Comparison of ENCODE assay signal across 1 cellular context in genomic region chr5:175796536-175797499, GRCh38.
TF ChIP-seq lines count a peak whose summit lies in the region.

No MANE protein-coding gene starts in this region.

TF ChIP-seq in K562, 482 proteins besides CTCF, POLR2A, EP300 and RAD21 (continued from another document and continues in another):
- TF ChIP-seq, protein P1, sequence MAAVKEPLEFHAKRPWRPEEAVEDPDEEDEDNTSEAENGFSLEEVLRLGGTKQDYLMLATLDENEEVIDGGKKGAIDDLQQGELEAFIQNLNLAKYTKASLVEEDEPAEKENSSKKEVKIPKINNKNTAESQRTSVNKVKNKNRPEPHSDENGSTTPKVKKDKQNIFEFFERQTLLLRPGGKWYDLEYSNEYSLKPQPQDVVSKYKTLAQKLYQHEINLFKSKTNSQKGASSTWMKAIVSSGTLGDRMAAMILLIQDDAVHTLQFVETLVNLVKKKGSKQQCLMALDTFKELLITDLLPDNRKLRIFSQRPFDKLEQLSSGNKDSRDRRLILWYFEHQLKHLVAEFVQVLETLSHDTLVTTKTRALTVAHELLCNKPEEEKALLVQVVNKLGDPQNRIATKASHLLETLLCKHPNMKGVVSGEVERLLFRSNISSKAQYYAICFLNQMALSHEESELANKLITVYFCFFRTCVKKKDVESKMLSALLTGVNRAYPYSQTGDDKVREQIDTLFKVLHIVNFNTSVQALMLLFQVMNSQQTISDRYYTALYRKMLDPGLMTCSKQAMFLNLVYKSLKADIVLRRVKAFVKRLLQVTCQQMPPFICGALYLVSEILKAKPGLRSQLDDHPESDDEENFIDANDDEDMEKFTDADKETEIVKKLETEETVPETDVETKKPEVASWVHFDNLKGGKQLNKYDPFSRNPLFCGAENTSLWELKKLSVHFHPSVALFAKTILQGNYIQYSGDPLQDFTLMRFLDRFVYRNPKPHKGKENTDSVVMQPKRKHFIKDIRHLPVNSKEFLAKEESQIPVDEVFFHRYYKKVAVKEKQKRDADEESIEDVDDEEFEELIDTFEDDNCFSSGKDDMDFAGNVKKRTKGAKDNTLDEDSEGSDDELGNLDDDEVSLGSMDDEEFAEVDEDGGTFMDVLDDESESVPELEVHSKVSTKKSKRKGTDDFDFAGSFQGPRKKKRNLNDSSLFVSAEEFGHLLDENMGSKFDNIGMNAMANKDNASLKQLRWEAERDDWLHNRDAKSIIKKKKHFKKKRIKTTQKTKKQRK (IDR thresholded peaks at IDR 0.05; ENCODE audit: borderline replicate concordance, low read depth, low read length), result no peak
- TF ChIP-seq PBX2 (CRISPR knock-in tag; IDR thresholded peaks at IDR 0.05; ENCODE audit: low read depth), result peak; percentile 80
- TF ChIP-seq PBX2 (tag; conservative IDR thresholded peaks at IDR 0.05; ENCODE audit: low read depth), result no peak
- no peak for TF ChIP-seq SMARCC2 (IDR thresholded peaks at IDR 0.05; ENCODE audit: low read depth)
- no peak for TF ChIP-seq ZHX1 (conservative IDR thresholded peaks at IDR 0.05; ENCODE audit: low read length)
- TF ChIP-seq PPARD (CRISPR knock-in tag; IDR thresholded peaks at IDR 0.05), result no peak
- TF ChIP-seq KAT2B (IDR thresholded peaks at IDR 0.05; ENCODE audit: low read depth, low read length), result no peak
- TF ChIP-seq TGIF2 (CRISPR knock-in tag; IDR thresholded peaks at IDR 0.05), result peak; percentile 99
- TF ChIP-seq POLR3A (IDR thresholded peaks at IDR 0.05; ENCODE audit: borderline replicate concordance, extremely low read depth, insufficient read depth, insufficient read length), result no peak
- peak; percentile 60 for TF ChIP-seq SMARCB1 (IDR thresholded peaks at IDR 0.05; ENCODE audit: insufficient read length, low read depth)
- TF ChIP-seq HNRNPH1 (optimal IDR thresholded peaks at IDR 0.05; ENCODE audit: low read depth, low read length), result no peak
- TF ChIP-seq ZNF398 (CRISPR knock-in tag; IDR thresholded peaks at IDR 0.05), result no peak
- peak in 1 of 2 experiments; percentile 71; a peak in 1 of 3 replicates for TF ChIP-seq CBX3 (IDR thresholded peaks at IDR 0.05; ENCODE audit: borderline replicate concordance in 1 of 2, low read length in 2 of 2)
- TF ChIP-seq MCM3 (IDR thresholded peaks at IDR 0.05), result no peak
- TF ChIP-seq DMBX1 (CRISPR knock-in tag; IDR thresholded peaks at IDR 0.05; ENCODE audit: borderline replicate concordance), result peak; percentile 97
- TF ChIP-seq ZNF79 (CRISPR knock-in tag; IDR thresholded peaks at IDR 0.05; ENCODE audit: low read depth), result no peak
- peak; percentile 67 for TF ChIP-seq ZNF184 (CRISPR knock-in tag; IDR thresholded peaks at IDR 0.05)
- TF ChIP-seq NCOA1 (IDR thresholded peaks at IDR 0.05; ENCODE audit: low read depth), result peak; percentile 98
- TF ChIP-seq ZFP36 (IDR thresholded peaks at IDR 0.05; ENCODE audit: low read depth, low read length, partially characterized antibody), result no peak
- TF ChIP-seq ZNF224 (CRISPR knock-in tag; IDR thresholded peaks at IDR 0.05), result peak; percentile 98
- no peak for TF ChIP-seq ILF3 (IDR thresholded peaks at IDR 0.05; ENCODE audit: borderline replicate concordance)
- TF ChIP-seq CTBP1 (IDR thresholded peaks at IDR 0.05; ENCODE audit: borderline replicate concordance), result peak; percentile 74; the same call in 1 of the 2 replicates
- TF ChIP-seq CREM (IDR thresholded peaks at IDR 0.05; ENCODE audit: low read depth), result peak; percentile 75
- TF ChIP-seq HEY1 (CRISPR knock-in tag; IDR thresholded peaks at IDR 0.05; ENCODE audit: borderline replicate concordance), result no peak
- no peak for TF ChIP-seq ZBTB17 (CRISPR knock-in tag; IDR thresholded peaks at IDR 0.05)
- TF ChIP-seq ZFX (CRISPR knock-in tag; IDR thresholded peaks at IDR 0.05), result peak; percentile 62
- no peak for TF ChIP-seq NR4A1 (CRISPR knock-in tag; IDR thresholded peaks at IDR 0.05)
- TF ChIP-seq NR4A1 (tag; IDR thresholded peaks at IDR 0.05), result peak; percentile 85
- TF ChIP-seq TEAD1 (CRISPR knock-in tag; IDR thresholded peaks at IDR 0.05), result peak; percentile 50 to 97; a peak in 3 of 4 replicates
- TF ChIP-seq AFF1 (IDR thresholded peaks at IDR 0.05; ENCODE audit: low read depth in 1 of 2, partially characterized antibody in 2 of 2), result peak in 1 of 2 experiments; percentile 97
- TF ChIP-seq CBX1 (IDR thresholded peaks at IDR 0.05; ENCODE audit: low read depth), result peak; percentile 59; the same call in 1 of the 2 replicates
- no peak for TF ChIP-seq JUNB (CRISPR knock-in tag; conservative IDR thresholded peaks at IDR 0.05)
- TF ChIP-seq ZNF124 (CRISPR knock-in tag; IDR thresholded peaks at IDR 0.05), result peak; percentile 92
- no peak for TF ChIP-seq TOE1 (IDR thresholded peaks at IDR 0.05; ENCODE audit: borderline replicate concordance)
- TF ChIP-seq TOE1 (CRISPR knock-in tag; IDR thresholded peaks at IDR 0.05; ENCODE audit: borderline replicate concordance, low read depth), result peak; percentile 98
- no peak for TF ChIP-seq TAF1 (IDR thresholded peaks at IDR 0.05; ENCODE audit: control insufficient read depth, extremely low read depth, insufficient read depth, low read length, severe bottlenecking)
- TF ChIP-seq ZNF384 (IDR thresholded peaks at IDR 0.05; ENCODE audit: low read depth, low read length), result no peak
- peak; percentile 99 for TF ChIP-seq ZNF232 (CRISPR knock-in tag; IDR thresholded peaks at IDR 0.05)
- TF ChIP-seq, protein P2, sequence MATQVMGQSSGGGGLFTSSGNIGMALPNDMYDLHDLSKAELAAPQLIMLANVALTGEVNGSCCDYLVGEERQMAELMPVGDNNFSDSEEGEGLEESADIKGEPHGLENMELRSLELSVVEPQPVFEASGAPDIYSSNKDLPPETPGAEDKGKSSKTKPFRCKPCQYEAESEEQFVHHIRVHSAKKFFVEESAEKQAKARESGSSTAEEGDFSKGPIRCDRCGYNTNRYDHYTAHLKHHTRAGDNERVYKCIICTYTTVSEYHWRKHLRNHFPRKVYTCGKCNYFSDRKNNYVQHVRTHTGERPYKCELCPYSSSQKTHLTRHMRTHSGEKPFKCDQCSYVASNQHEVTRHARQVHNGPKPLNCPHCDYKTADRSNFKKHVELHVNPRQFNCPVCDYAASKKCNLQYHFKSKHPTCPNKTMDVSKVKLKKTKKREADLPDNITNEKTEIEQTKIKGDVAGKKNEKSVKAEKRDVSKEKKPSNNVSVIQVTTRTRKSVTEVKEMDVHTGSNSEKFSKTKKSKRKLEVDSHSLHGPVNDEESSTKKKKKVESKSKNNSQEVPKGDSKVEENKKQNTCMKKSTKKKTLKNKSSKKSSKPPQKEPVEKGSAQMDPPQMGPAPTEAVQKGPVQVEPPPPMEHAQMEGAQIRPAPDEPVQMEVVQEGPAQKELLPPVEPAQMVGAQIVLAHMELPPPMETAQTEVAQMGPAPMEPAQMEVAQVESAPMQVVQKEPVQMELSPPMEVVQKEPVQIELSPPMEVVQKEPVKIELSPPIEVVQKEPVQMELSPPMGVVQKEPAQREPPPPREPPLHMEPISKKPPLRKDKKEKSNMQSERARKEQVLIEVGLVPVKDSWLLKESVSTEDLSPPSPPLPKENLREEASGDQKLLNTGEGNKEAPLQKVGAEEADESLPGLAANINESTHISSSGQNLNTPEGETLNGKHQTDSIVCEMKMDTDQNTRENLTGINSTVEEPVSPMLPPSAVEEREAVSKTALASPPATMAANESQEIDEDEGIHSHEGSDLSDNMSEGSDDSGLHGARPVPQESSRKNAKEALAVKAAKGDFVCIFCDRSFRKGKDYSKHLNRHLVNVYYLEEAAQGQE (CRISPR knock-in tag; IDR thresholded peaks at IDR 0.05; ENCODE audit: low read depth), result peak; percentile 100
- TF ChIP-seq NR3C1 (CRISPR knock-in tag; IDR thresholded peaks at IDR 0.05), result peak; percentile 99
- TF ChIP-seq RNF2 (IDR thresholded peaks at IDR 0.05), result no peak
- no peak for TF ChIP-seq SFPQ (IDR thresholded peaks at IDR 0.05; ENCODE audit: low read depth, low read length)
- TF ChIP-seq SMAD4 (CRISPR knock-in tag; conservative IDR thresholded peaks at IDR 0.05), result peak; percentile 87
- no peak for TF ChIP-seq LARP7 (IDR thresholded peaks at IDR 0.05)
